22 cellular contexts compared by ENCODE assay signal in genomic region chr7:129468547-129468946, GRCh38.
DNase-seq lines count a peak whose midpoint lies in the region; ATAC-seq lines count a peak whose summit lies in the region.
"Had no signal": no experiment of that assay in that cellular context is flagged by ENCODE, and none has a peak within 500 bp of the region (broad histone marks: within the 10 kb centered on the region; RNA-seq: fewer than 3 reads in every experiment).

No MANE protein-coding gene starts in this region.

- H3K27ac Mint-ChIP-seq in activated naive CD4-positive, alpha-beta T cell treated with anti-CD3 and anti-CD28 coated beads, Interleukin-2, amount 10 ng/mL, durations not matched to agents 7 days and 5 days: peak overlapping the region; percentile 56
- peak overlapping the region; percentile 45 for H3K27ac Mint-ChIP-seq in stimulated activated effector memory CD8-positive, alpha-beta T cell treated with anti-CD3 and anti-CD28 coated beads, Interleukin-12 subunit alpha, Interleukin-12 subunit beta, amount 100 ng/mL, for 72 hours
- H3K27ac Mint-ChIP-seq: activated T-helper 17 cell treated with anti-CD3 and anti-CD28 coated beads, Interleukin-2, amount 50 U/mL, for 72 hours; mesothelial cell of epicardium; nephron progenitor cell; progenitor cell of endocrine pancreas; WTC11 had no signal

- peak overlapping the region; percentile 28 for H3K27ac ChIP-seq in epithelial cell of prostate
- H3K27ac ChIP-seq: A549, adrenal gland, BLaER1, breast epithelium, gastroesophageal sphincter had no signal

- no peaks in the 10 kb centered on the region for H3K27me3 Mint-ChIP-seq in activated naive CD4-positive, alpha-beta T cell treated with anti-CD3 and anti-CD28 coated beads, Interleukin-2, amount 10 ng/mL, durations not matched to agents 7 days and 5 days
- H3K27me3 Mint-ChIP-seq: activated T-helper 17 cell treated with anti-CD3 and anti-CD28 coated beads, Interleukin-2, amount 50 U/mL, for 72 hours; progenitor cell of endocrine pancreas had no signal

- CTCF ChIA-PET in activated naive CD4-positive, alpha-beta T cell treated with anti-CD3 and anti-CD28 coated beads, Interleukin-2, amount 10 ng/mL, durations not matched to agents 7 days and 5 days (lab: Charles Lee): interaction anchor here (0.6 to 7.7 kb wide), 8 partner anchors 39 to 498 kb away, joined by 3 to 133 read pairs (median 6); no protein-coding TSS in a partner anchor

- H3K36me3 Mint-ChIP-seq in activated naive CD4-positive, alpha-beta T cell treated with anti-CD3 and anti-CD28 coated beads, Interleukin-2, amount 10 ng/mL, durations not matched to agents 7 days and 5 days: peaks cover 3% of the 10 kb centered on the region
- peaks cover 45% of the 10 kb centered on the region for H3K36me3 Mint-ChIP-seq in stimulated activated effector memory CD8-positive, alpha-beta T cell treated with anti-CD3 and anti-CD28 coated beads, Interleukin-12 subunit alpha, Interleukin-12 subunit beta, amount 100 ng/mL, for 72 hours
- H3K36me3 Mint-ChIP-seq: mesothelial cell of epicardium, WTC11 had no signal

- H3K4me1 Mint-ChIP-seq in activated naive CD4-positive, alpha-beta T cell treated with anti-CD3 and anti-CD28 coated beads, Interleukin-2, amount 10 ng/mL, durations not matched to agents 7 days and 5 days: peaks cover 10% of the 10 kb centered on the region
- peaks cover 12% of the 10 kb centered on the region for H3K4me1 Mint-ChIP-seq in stimulated activated effector memory CD8-positive, alpha-beta T cell treated with anti-CD3 and anti-CD28 coated beads, Interleukin-12 subunit alpha, Interleukin-12 subunit beta, amount 100 ng/mL, for 72 hours
- H3K4me1 Mint-ChIP-seq: nephron progenitor cell had no signal

- no peak overlapping the region for H3K4me3 Mint-ChIP-seq in activated naive CD4-positive, alpha-beta T cell treated with anti-CD3 and anti-CD28 coated beads, Interleukin-2, amount 10 ng/mL, durations not matched to agents 7 days and 5 days
- H3K4me3 Mint-ChIP-seq in stimulated activated effector memory CD8-positive, alpha-beta T cell treated with anti-CD3 and anti-CD28 coated beads, Interleukin-12 subunit alpha, Interleukin-12 subunit beta, amount 100 ng/mL, for 72 hours: no peak overlapping the region
- H3K4me3 Mint-ChIP-seq: activated T-helper 17 cell treated with anti-CD3 and anti-CD28 coated beads, Interleukin-2, amount 50 U/mL, for 72 hours; mesothelial cell of epicardium; nephron progenitor cell; WTC11 had no signal

- ATAC-seq in HG02588 (IDR thresholded peaks at IDR 0.05; ENCODE audit: unreplicated experiment): peak; percentile 67
- peak; percentile 83 for ATAC-seq in stimulated activated effector memory CD8-positive, alpha-beta T cell treated with anti-CD3 and anti-CD28 coated beads, Interleukin-12 subunit alpha, Interleukin-12 subunit beta, amount 100 ng/mL, for 72 hours
- no peak for ATAC-seq in HG02885 (IDR thresholded peaks at IDR 0.05; ENCODE audit: poor library complexity, unreplicated experiment)
- ATAC-seq: A549; activated T-helper 17 cell treated with anti-CD3 and anti-CD28 coated beads, Interleukin-2, amount 50 U/mL, for 72 hours; gastroesophageal sphincter; WTC11 had no signal

- H3K9me3 Mint-ChIP-seq in activated naive CD4-positive, alpha-beta T cell treated with anti-CD3 and anti-CD28 coated beads, Interleukin-2, amount 10 ng/mL, durations not matched to agents 7 days and 5 days: no peaks in the 10 kb centered on the region
- no peaks in the 10 kb centered on the region for H3K9me3 Mint-ChIP-seq in stimulated activated effector memory CD8-positive, alpha-beta T cell treated with anti-CD3 and anti-CD28 coated beads, Interleukin-12 subunit alpha, Interleukin-12 subunit beta, amount 100 ng/mL, for 72 hours
- H3K9me3 Mint-ChIP-seq: activated T-helper 17 cell treated with anti-CD3 and anti-CD28 coated beads, Interleukin-2, amount 50 U/mL, for 72 hours; mesothelial cell of epicardium; nephron progenitor cell; WTC11 had no signal

- no peak for DNase-seq in activated naive CD4-positive, alpha-beta T cell treated with anti-CD3 and anti-CD28 coated beads, Interleukin-2, amount 10 ng/mL, durations not matched to agents 7 days and 5 days
- DNase-seq in activated naive CD4-positive, alpha-beta T cell (lab: John Stamatoyannopoulos, UW): no peak
- no peak for DNase-seq in epithelial cell of prostate (ENCODE audit: low read depth, low spot score)
- DNase-seq in stimulated activated effector memory CD8-positive, alpha-beta T cell treated with anti-CD3 and anti-CD28 coated beads, Interleukin-12 subunit alpha, Interleukin-12 subunit beta, amount 100 ng/mL, for 72 hours (ENCODE audit: low spot score in 2 of 2): no peak
- DNase-seq in SIG-M5 (lab: John Stamatoyannopoulos, UW): no peak
- DNase-seq in NCI-H82 treated with DMSO at 0.1 percent for 48 hours (lab: John Stamatoyannopoulos, UW; ENCODE audit: unreplicated experiment): no peak
- DNase-seq: dorsolateral prefrontal cortex; NCI-H1048; NCI-H524; nephron progenitor cell; stimulated activated CD8-positive, alpha-beta memory T cell treated with anti-CD3 and anti-CD28 coated beads, Interleukin-4, amount 100 ng/mL, for 48 hours had no signal
